ENCODE assay signal across 9 cellular contexts in genomic region chr11:10725114-10725906, GRCh38. TPM values are rescaled to one million over a fixed set of nuclear protein-coding genes. Genes with fewer than 3 reads are reported as not detected.
A peak's percentile ranks its signal among the peaks of the same experiment; 100 is the strongest.
DNase-seq lines count a peak whose midpoint lies in the region; ATAC-seq and TF ChIP-seq lines count a peak whose summit lies in the region.
"Had no signal": no experiment of that assay in that cellular context is flagged by ENCODE, and none has a peak within 500 bp of the region (broad histone marks: within the 10 kb centered on the region; RNA-seq: fewer than 3 reads in every experiment).

No MANE protein-coding gene starts in this region.

- no peak overlapping the region for H2BK5ac ChIP-seq in mesenchymal stem cell (ENCODE audit: low read depth, low read length, poor library complexity, severe bottlenecking)

- no peaks in the 10 kb centered on the region for H3K36me3 Mint-ChIP-seq in CD8-positive, alpha-beta T cell
- no peaks in the 10 kb centered on the region for H3K36me3 Mint-ChIP-seq in activated naive CD4-positive, alpha-beta T cell treated with anti-CD3 and anti-CD28 coated beads, Interleukin-2, amount 10 ng/mL, durations not matched to agents 7 days and 5 days
- H3K36me3 Mint-ChIP-seq in Caco-2 (ENCODE audit: insufficient read depth, unreplicated experiment) (no peaks in the 10 kb centered on the region), mesothelial cell of epicardium (no peaks in the 10 kb centered on the region)

- no TSS peak for BruUV-seq in Caco-2 (replicated peaks; lab: Mats Ljungman, UMichigan)

- intact Hi-C loops in CD8-positive, alpha-beta T cell (cut with DNase I, micrococcal nuclease): no loop called here
- intact Hi-C loops in Caco-2 (cut with micrococcal nuclease; ENCODE audit: unreplicated experiment): no loop called here

- H3K4me1 Mint-ChIP-seq in CD8-positive, alpha-beta T cell (ENCODE audit: low read depth): peaks cover 18% of the 10 kb centered on the region
- peaks cover 20% of the 10 kb centered on the region for H3K4me1 Mint-ChIP-seq in activated naive CD4-positive, alpha-beta T cell treated with anti-CD3 and anti-CD28 coated beads, Interleukin-2, amount 10 ng/mL, durations not matched to agents 7 days and 5 days
- H3K4me1 Mint-ChIP-seq in Caco-2 (ENCODE audit: low read depth, unreplicated experiment) (peaks cover 7% of the 10 kb centered on the region), mesothelial cell of epicardium (peaks cover 22% of the 10 kb centered on the region)

- no peak overlapping the region for H3K23ac ChIP-seq in mesenchymal stem cell (ENCODE audit: low read length in 2 of 2)

- CTCF ChIA-PET in CD8-positive, alpha-beta T cell (lab: Charles Lee): no interaction called here
- CTCF ChIA-PET in activated naive CD4-positive, alpha-beta T cell treated with anti-CD3 and anti-CD28 coated beads, Interleukin-2, amount 10 ng/mL, durations not matched to agents 7 days and 5 days (lab: Charles Lee): interaction anchor here (0.7 to 1.0 kb wide), 3 partner anchors 9 to 319 kb away, joined by 4 read pairs; no protein-coding TSS in a partner anchor
- CTCF ChIA-PET in Caco-2 (lab: Charles Lee): no interaction called here

- H3K27ac ChIP-seq in CD8-positive, alpha-beta T cell (ENCODE audit: low read depth, low read length): no peak overlapping the region
- no peak overlapping the region for H3K27ac ChIP-seq in mesenchymal stem cell (ENCODE audit: low read length, poor library complexity, severe bottlenecking)
- H3K27ac ChIP-seq: SK-N-MC had no signal

- no peak for DNase-seq in CD8-positive, alpha-beta T cell
- peak; percentile 98 for DNase-seq in M059J (ENCODE audit: low read depth)
- peak; percentile 24 for DNase-seq in activated naive CD4-positive, alpha-beta T cell treated with anti-CD3 and anti-CD28 coated beads, Interleukin-2, amount 10 ng/mL, durations not matched to agents 7 days and 5 days
- peak; percentile 86 for DNase-seq in mesenchymal stem cell
- DNase-seq in Caco-2: no peak
- DNase-seq in mesothelial cell of epicardium (ENCODE audit: low spot score in 2 of 2, unreplicated experiment in 2 of 2): no peak
- no peak for DNase-seq in amygdala (lab: John Stamatoyannopoulos, UW)

- H3K4me2 ChIP-seq in mesenchymal stem cell (ENCODE audit: low read length, poor library complexity, severe bottlenecking): no peak overlapping the region

- no peak overlapping the region for H3K14ac ChIP-seq in mesenchymal stem cell (ENCODE audit: low read length in 2 of 2)

- H3K27ac Mint-ChIP-seq in CD8-positive, alpha-beta T cell: no peak overlapping the region
- no peak overlapping the region for H3K27ac Mint-ChIP-seq in activated naive CD4-positive, alpha-beta T cell treated with anti-CD3 and anti-CD28 coated beads, Interleukin-2, amount 10 ng/mL, durations not matched to agents 7 days and 5 days
- no peak overlapping the region for H3K27ac Mint-ChIP-seq in Caco-2 (ENCODE audit: unreplicated experiment)
- H3K27ac Mint-ChIP-seq in mesothelial cell of epicardium: no peak overlapping the region

- H4K91ac ChIP-seq in mesenchymal stem cell (ENCODE audit: low read length): no peak overlapping the region

- no peak overlapping the region for H3K18ac ChIP-seq in mesenchymal stem cell (ENCODE audit: low read depth in 1 of 2, low read length in 2 of 2)

- peaks cover 7% of the 10 kb centered on the region for H3K27me3 Mint-ChIP-seq in CD8-positive, alpha-beta T cell (ENCODE audit: low read depth)
- peaks cover 72% of the 10 kb centered on the region for H3K27me3 Mint-ChIP-seq in activated naive CD4-positive, alpha-beta T cell treated with anti-CD3 and anti-CD28 coated beads, Interleukin-2, amount 10 ng/mL, durations not matched to agents 7 days and 5 days
- no peaks in the 10 kb centered on the region for H3K27me3 Mint-ChIP-seq in Caco-2 (ENCODE audit: insufficient read depth, unreplicated experiment)
- no peaks in the 10 kb centered on the region for H3K27me3 Mint-ChIP-seq in mesothelial cell of epicardium (ENCODE audit: low read depth)

- no peak for TF ChIP-seq CTCF in CD8-positive, alpha-beta T cell (IDR thresholded peaks at IDR 0.05)
- TF ChIP-seq CTCF in Caco-2 (IDR thresholded peaks at IDR 0.05; ENCODE audit: insufficient read depth in 1 of 2, low read depth in 1 of 2, low read length in 1 of 2, severe bottlenecking in 1 of 2, unreplicated experiment in 1 of 2): no peak
- no peak for TF ChIP-seq CTCF in mesothelial cell of epicardium (IDR thresholded peaks at IDR 0.05; ENCODE audit: unreplicated experiment)

- H4K8ac ChIP-seq in mesenchymal stem cell (ENCODE audit: low read length): no peak overlapping the region

- peaks cover 11% of the 10 kb centered on the region for H3K4me1 ChIP-seq in CD8-positive, alpha-beta T cell (ENCODE audit: insufficient read depth, low read length)
- H3K4me1 ChIP-seq in mesenchymal stem cell (ENCODE audit: control insufficient read depth, insufficient read depth, low read depth, low read length): peaks cover 8% of the 10 kb centered on the region
- no peaks in the 10 kb centered on the region for H3K4me1 ChIP-seq in Caco-2

- no peaks in the 10 kb centered on the region for H3K9me3 Mint-ChIP-seq in CD8-positive, alpha-beta T cell
- H3K9me3 Mint-ChIP-seq in activated naive CD4-positive, alpha-beta T cell treated with anti-CD3 and anti-CD28 coated beads, Interleukin-2, amount 10 ng/mL, durations not matched to agents 7 days and 5 days: no peaks in the 10 kb centered on the region
- H3K9me3 Mint-ChIP-seq in Caco-2 (ENCODE audit: unreplicated experiment): peaks cover 15% of the 10 kb centered on the region
- H3K9me3 Mint-ChIP-seq in mesothelial cell of epicardium: no peaks in the 10 kb centered on the region

- H2AK5ac ChIP-seq in mesenchymal stem cell (ENCODE audit: low read length, severe bottlenecking): no peak overlapping the region

- POLR2A ChIA-PET in CD8-positive, alpha-beta T cell (lab: Charles Lee): no interaction called here
- POLR2A ChIA-PET in Caco-2 (lab: Charles Lee): no interaction called here

- H2BK12ac ChIP-seq in mesenchymal stem cell (ENCODE audit: low read length in 2 of 2): peak overlapping the region in 1 of 2 experiments; percentile 38

- H3K27me3 ChIP-seq in CD8-positive, alpha-beta T cell (ENCODE audit: insufficient read depth, low read length): no peaks in the 10 kb centered on the region
- H3K27me3 ChIP-seq in mesenchymal stem cell (ENCODE audit: control insufficient read depth in 1 of 2, insufficient read depth in 1 of 2, low read length in 2 of 2): no peaks in the 10 kb centered on the region
- no peaks in the 10 kb centered on the region for H3K27me3 ChIP-seq in Caco-2 (replicated peaks; ENCODE audit: control insufficient read depth, insufficient read depth, low read length)

- no peak overlapping the region for H3K4me3 Mint-ChIP-seq in CD8-positive, alpha-beta T cell
- no peak overlapping the region for H3K4me3 Mint-ChIP-seq in activated naive CD4-positive, alpha-beta T cell treated with anti-CD3 and anti-CD28 coated beads, Interleukin-2, amount 10 ng/mL, durations not matched to agents 7 days and 5 days
- H3K4me3 Mint-ChIP-seq in Caco-2 (ENCODE audit: unreplicated experiment) (no peak overlapping the region), mesothelial cell of epicardium (no peak overlapping the region)

- peak; percentile 52 for ATAC-seq in CD8-positive, alpha-beta T cell
- ATAC-seq in HG03135 (IDR thresholded peaks at IDR 0.05; ENCODE audit: unreplicated experiment): no peak

- WGBS in mesenchymal stem cell: 56% methylated on average over 6 of the region's 9 CpGs

- no peak overlapping the region for H3K9ac ChIP-seq in mesenchymal stem cell (ENCODE audit: low read length)

- no peaks in the 10 kb centered on the region for H3K79me1 ChIP-seq in mesenchymal stem cell (replicated peaks; ENCODE audit: low read length, poor library complexity, severe bottlenecking)

- no peak overlapping the region for H2BK120ac ChIP-seq in mesenchymal stem cell (ENCODE audit: low read depth, low read length)

- H2AFZ ChIP-seq in mesenchymal stem cell (ENCODE audit: low read depth, low read length): peak overlapping the region; percentile 14

- H2BK15ac ChIP-seq in mesenchymal stem cell (ENCODE audit: low read depth, poor library complexity, severe bottlenecking): no peak overlapping the region

- H3K4ac ChIP-seq in mesenchymal stem cell (ENCODE audit: low read depth in 1 of 2, low read length in 2 of 2): peak overlapping the region in 1 of 2 experiments; percentile 13

- H3K4me3 ChIP-seq in CD8-positive, alpha-beta T cell (ENCODE audit: low read depth, low read length): no peak overlapping the region
- H3K4me3 ChIP-seq in mesenchymal stem cell (ENCODE audit: insufficient read depth in 1 of 2, low read depth in 1 of 2, low read length in 2 of 2) (no peak overlapping the region), Caco-2 (ENCODE audit: low read depth, low read length) (no peak overlapping the region)
- H3K4me3 ChIP-seq: SK-N-MC had no signal

- no peaks in the 10 kb centered on the region for H3K36me3 ChIP-seq in CD8-positive, alpha-beta T cell (ENCODE audit: insufficient read depth, low read length)
- no peaks in the 10 kb centered on the region for H3K36me3 ChIP-seq in mesenchymal stem cell (ENCODE audit: control insufficient read depth in 1 of 2, insufficient read depth in 2 of 2, low read depth in 1 of 2, low read length in 2 of 2)
- H3K36me3 ChIP-seq in Caco-2 (ENCODE audit: control insufficient read depth, insufficient read depth, low read length): no peaks in the 10 kb centered on the region

- no peaks in the 10 kb centered on the region for H3K9me3 ChIP-seq in CD8-positive, alpha-beta T cell (ENCODE audit: low read length)
- H3K9me3 ChIP-seq in mesenchymal stem cell (ENCODE audit: control insufficient read depth, low read length) (peaks cover 10% of the 10 kb centered on the region), Caco-2 (no peaks in the 10 kb centered on the region)

RNA-seq across cellular contexts. Expression of gene CTR9, which starts 25.7 kb away (rescaled TPM):
- total RNA-seq in CD8-positive, alpha-beta T cell: 10 to 100 TPM; 45.9 to 49.2 TPM
- total RNA-seq in M059J (2014; rRNA removed; shearing (Covaris generic)): 21.5 and 27.8 TPM in 2 replicates
- polyA plus RNA-seq in mesenchymal stem cell (2013, experiment 1 of 2): 25.8 TPM
- polyA plus RNA-seq in mesenchymal stem cell (2013, experiment 2 of 2): 25.4 TPM
- total RNA-seq in Caco-2 (2022) (51.1 and 54.0 TPM in 2 replicates), mesothelial cell of epicardium (33.2 to 38.3 TPM (median 34.5 TPM) in 3 replicates)

RNA-seq across cellular contexts. Expression of gene IRAG1, which starts 31.8 kb away (rescaled TPM):
- total RNA-seq in CD8-positive, alpha-beta T cell: not detected
- 18.4 and 27.5 TPM in 2 replicates for total RNA-seq in M059J (2014; rRNA removed; shearing (Covaris generic))
- 21.1 TPM for polyA plus RNA-seq in mesenchymal stem cell (2013, experiment 1 of 2)
- 20.4 TPM for polyA plus RNA-seq in mesenchymal stem cell (2013, experiment 2 of 2)
- 0.35 and 0.64 TPM in 2 replicates for total RNA-seq in Caco-2 (2022)
- total RNA-seq in mesothelial cell of epicardium: 13.1 to 13.8 TPM (median 13.6 TPM) in 3 replicates

Comparison
In these comparisons a context has a peak if more than half of its experiments do, and no peak if none do; other contexts are left out.
1. DNase-seq: peak in M059J (single experiment), activated naive CD4-positive, alpha-beta T cell treated with anti-CD3 and anti-CD28 coated beads, Interleukin-2, amount 10 ng/mL, durations not matched to agents 7 days and 5 days (single experiment) and mesenchymal stem cell (single experiment); none in CD8-positive, alpha-beta T cell (0 of 7), Caco-2 (0 of 2), mesothelial cell of epicardium (0 of 2) and amygdala (0 of 56).